Comparison of ENCODE assay signal across 1 cellular context in genomic region chr3:12972791-12973702, GRCh38.
TF ChIP-seq lines count a peak whose summit lies in the region.

No MANE protein-coding gene starts in this region.

TF ChIP-seq in HepG2, 621 proteins besides CTCF, POLR2A, EP300 and RAD21 (continued from another document):
- TF ChIP-seq, protein P1, sequence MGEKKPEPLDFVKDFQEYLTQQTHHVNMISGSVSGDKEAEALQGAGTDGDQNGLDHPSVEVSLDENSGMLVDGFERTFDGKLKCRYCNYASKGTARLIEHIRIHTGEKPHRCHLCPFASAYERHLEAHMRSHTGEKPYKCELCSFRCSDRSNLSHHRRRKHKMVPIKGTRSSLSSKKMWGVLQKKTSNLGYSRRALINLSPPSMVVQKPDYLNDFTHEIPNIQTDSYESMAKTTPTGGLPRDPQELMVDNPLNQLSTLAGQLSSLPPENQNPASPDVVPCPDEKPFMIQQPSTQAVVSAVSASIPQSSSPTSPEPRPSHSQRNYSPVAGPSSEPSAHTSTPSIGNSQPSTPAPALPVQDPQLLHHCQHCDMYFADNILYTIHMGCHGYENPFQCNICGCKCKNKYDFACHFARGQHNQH (CRISPR knock-in tag; IDR thresholded peaks at IDR 0.05): no peak
- TF ChIP-seq GZF1 (CRISPR knock-in tag; IDR thresholded peaks at IDR 0.05) (no peak), PHF20 (CRISPR knock-in tag; IDR thresholded peaks at IDR 0.05) (no peak), ZNF33B (CRISPR knock-in tag; IDR thresholded peaks at IDR 0.05) (no peak), KMT2A (CRISPR knock-in tag; IDR thresholded peaks at IDR 0.05) (no peak), RBM39 (IDR thresholded peaks at IDR 0.05; ENCODE audit: low read depth, low read length, poor library complexity, severe bottlenecking) (no peak), RXRA (CRISPR knock-in tag; IDR thresholded peaks at IDR 0.05) (no peak), MTF2 (CRISPR knock-in tag; IDR thresholded peaks at IDR 0.05; ENCODE audit: borderline replicate concordance) (no peak), MYC (CRISPR knock-in tag; IDR thresholded peaks at IDR 0.05; ENCODE audit: borderline replicate concordance) (no peak), ZNF574 (CRISPR knock-in tag; IDR thresholded peaks at IDR 0.05) (no peak), RFX3 (CRISPR knock-in tag; IDR thresholded peaks at IDR 0.05) (no peak)
- TF ChIP-seq, protein P2, sequence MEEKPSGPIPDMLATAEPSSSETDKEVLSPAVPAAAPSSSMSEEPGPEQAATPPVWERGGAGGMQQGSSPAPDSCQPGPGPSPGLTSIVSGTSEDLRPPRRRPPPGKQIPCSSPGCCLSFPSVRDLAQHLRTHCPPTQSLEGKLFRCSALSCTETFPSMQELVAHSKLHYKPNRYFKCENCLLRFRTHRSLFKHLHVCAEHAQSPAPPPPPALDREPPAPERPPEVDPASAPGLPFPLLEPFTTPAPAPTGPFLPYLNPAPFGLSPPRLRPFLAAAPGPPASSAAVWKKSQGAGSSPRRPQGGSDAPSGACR (CRISPR knock-in tag; IDR thresholded peaks at IDR 0.05): no peak
